Comparison of ENCODE assay signal across 8 cellular contexts in genomic region chrX:123731987-123732678, GRCh38. TPM values are rescaled to one million over a fixed set of nuclear protein-coding genes. Genes with fewer than 3 reads are reported as not detected.
DNase-seq lines count a peak whose midpoint lies in the region; ATAC-seq and TF ChIP-seq lines count a peak whose summit lies in the region.

No MANE protein-coding gene starts in this region.

- DNase-seq in NCI-H510A (lab: John Stamatoyannopoulos, UW) = peak; percentile 0
- no peak for DNase-seq in NCI-H510A treated with DMSO at 0.1 percent for 48 hours (lab: John Stamatoyannopoulos, UW)
- DNase-seq in HEK293T (ENCODE audit: extremely low spot score) = peak; percentile 26
- DNase-seq in Panc1 (ENCODE audit: low read depth, low spot score) = no peak
- DNase-seq in cerebellum (ENCODE audit: low spot score) = peak; percentile 3
- DNase-seq in right lobe of liver = peak; percentile 29 to 61 (median 43)
- DNase-seq in testis = peak; percentile 23
- no peak for DNase-seq in mesenteric fat pad (ENCODE audit: low spot score)

- CTCF ChIA-PET in HEK293T (lab: Yijun Ruan, JAX) = interaction anchor here (0.9 to 1.6 kb wide), 2 partner anchors 45 to 308 kb away, joined by 3 to 4 read pairs; no protein-coding TSS in a partner anchor
- CTCF ChIA-PET in Panc1 (lab: Charles Lee) = interaction anchor here (0.6 kb wide), 1 partner anchor 35 kb away, joined by 4 read pairs; no protein-coding TSS in a partner anchor

- peaks cover 21% of the 10 kb centered on the region for H3K4me1 ChIP-seq in Panc1 (ENCODE audit: control insufficient read depth, insufficient read depth, low read length)
- H3K4me1 ChIP-seq in right lobe of liver = no peaks in the 10 kb centered on the region
- no peaks in the 10 kb centered on the region for H3K4me1 ChIP-seq in testis

- H3K9me3 ChIP-seq in Panc1 (ENCODE audit: control insufficient read depth, insufficient read depth, low read depth, low read length) = no peaks in the 10 kb centered on the region
- H3K9me3 ChIP-seq in right lobe of liver = no peaks in the 10 kb centered on the region
- H3K9me3 ChIP-seq in testis = no peaks in the 10 kb centered on the region

- ATAC-seq in Panc1 = peak; percentile 46
- peak; percentile 67 to 72 (median 69) for ATAC-seq in right lobe of liver

- H3K4me3 ChIP-seq in Panc1 (ENCODE audit: low read depth in 2 of 2, low read length in 2 of 2) = peak overlapping the region; percentile 98
- H3K4me3 ChIP-seq in right lobe of liver = peak overlapping the region; percentile 53 to 79 (median 75)
- H3K4me3 ChIP-seq in testis = peak overlapping the region; percentile 63 to 79

- in situ Hi-C loops in Panc1 (cut with HindIII; ENCODE audit: low pct_unique_long_range_greater_than_20kb, low sequenced_read_pairs) = no loop called here

- TF ChIP-seq CTCF in Panc1 (IDR thresholded peaks at IDR 0.05) = no peak
- no peak for TF ChIP-seq CTCF in right lobe of liver (IDR thresholded peaks at IDR 0.05)
- TF ChIP-seq CTCF in testis (IDR thresholded peaks at IDR 0.05) = no peak

- H3K36me3 ChIP-seq in Panc1 (ENCODE audit: control insufficient read depth, insufficient read depth, low read length) (peaks cover 2% of the 10 kb centered on the region), right lobe of liver (no peaks in the 10 kb centered on the region), testis (ENCODE audit: low read depth, missing control alignments) (no peaks in the 10 kb centered on the region)

- WGBS in right lobe of liver (ENCODE audit: insufficient coverage, low coverage, low lambda C conversion rate, missing lambda C conversion rate) = 24% methylated on average over 31 of the region's 43 CpGs
- 0 to 1% methylated on average over 32 to 43 of the region's 43 CpGs for WGBS in testis, 2 donors

- intact Hi-C loops in Panc1 (cut with micrococcal nuclease; ENCODE audit: unreplicated experiment) (no loop called here), right lobe of liver (cut with DNase I) (no loop called here), testis (cut with DNase I; ENCODE audit: low total_unique reads) (no loop called here)

- BruUV-seq in Panc1 (replicated peaks; lab: Mats Ljungman, UMichigan) = TSS peak; percentile 80

- no peaks in the 10 kb centered on the region for H3K27me3 ChIP-seq in Panc1 (ENCODE audit: control insufficient read depth, insufficient read depth, low read length)
- H3K27me3 ChIP-seq in right lobe of liver = no peaks in the 10 kb centered on the region
- no peaks in the 10 kb centered on the region for H3K27me3 ChIP-seq in testis

- POLR2A ChIA-PET in HEK293T (lab: Yijun Ruan, JAX) = interaction anchor here (0.8 to 2.1 kb wide), 7 partner anchors 11 to 75 kb away, joined by 3 to 10 read pairs (median 3); no protein-coding TSS in a partner anchor
- POLR2A ChIA-PET in Panc1 (lab: Charles Lee) = interaction anchor here (0.6 kb wide), 3 partner anchors 215 to 1216 kb away, joined by 3 to 6 read pairs (median 5); no protein-coding TSS in a partner anchor

- TF ChIP-seq POLR2A in right lobe of liver (IDR thresholded peaks at IDR 0.05) (no peak), testis (IDR thresholded peaks at IDR 0.05) (no peak)

- H3K27ac ChIP-seq in Panc1 (ENCODE audit: low read length) (peak overlapping the region; percentile 97), right lobe of liver (peak overlapping the region; percentile 50 to 69 (median 53)), testis (peak overlapping the region; percentile 85 to 88)

TF ChIP-seq in HEK293T, 16 proteins besides CTCF, POLR2A, EP300 and RAD21:
- no peak for TF ChIP-seq FOXK2 (IDR thresholded peaks at IDR 0.05)
- TF ChIP-seq ARNT (IDR thresholded peaks at IDR 0.05) = no peak
- TF ChIP-seq HDGF (IDR thresholded peaks at IDR 0.05; ENCODE audit: borderline replicate concordance) = no peak
- TF ChIP-seq PKNOX1 (IDR thresholded peaks at IDR 0.05) = no peak
- TF ChIP-seq SP1 (IDR thresholded peaks at IDR 0.05) = no peak
- TF ChIP-seq ELF4 (IDR thresholded peaks at IDR 0.05) = no peak
- TF ChIP-seq BHLHE40 (IDR thresholded peaks at IDR 0.05; ENCODE audit: borderline replicate concordance) = no peak
- no peak; the same call in 1 of the 2 replicates for TF ChIP-seq L3MBTL2 (conservative IDR thresholded peaks at IDR 0.05)
- TF ChIP-seq ZNF384 (IDR thresholded peaks at IDR 0.05) = no peak
- no peak for TF ChIP-seq NFRKB (IDR thresholded peaks at IDR 0.05)
- TF ChIP-seq LEF1 (IDR thresholded peaks at IDR 0.05; ENCODE audit: borderline replicate concordance) = no peak
- no peak for TF ChIP-seq TARDBP (IDR thresholded peaks at IDR 0.05)
- no peak for TF ChIP-seq FOXM1 (IDR thresholded peaks at IDR 0.05; ENCODE audit: borderline replicate concordance)
- TF ChIP-seq FOXA1 (IDR thresholded peaks at IDR 0.05) = no peak
- no peak for TF ChIP-seq CTBP1 (IDR thresholded peaks at IDR 0.05; ENCODE audit: borderline replicate concordance)
- TF ChIP-seq SUZ12 (IDR thresholded peaks at IDR 0.05) = no peak

RNA-seq across cellular contexts. Expression of gene THOC2, which starts 0.7 kb away (rescaled TPM):
- 194 TPM for total RNA-seq in Panc1 (2021; ENCODE audit: unreplicated experiment)
- 72.5 TPM for polyA plus RNA-seq in Panc1 (2012; ENCODE audit: insufficient read length)
- 105 TPM for total RNA-seq in cerebellum
- total RNA-seq in right lobe of liver = 10 to 100 TPM; 24.0 to 39.8 (median 29.6) TPM
- 100 to 1,000 TPM in 1 of 2 donors, 10 to 100 TPM in 1; 80.5 to 103 TPM for total RNA-seq in testis
- 14.4 TPM for polyA plus RNA-seq in testis (ENCODE audit: insufficient read depth, low read depth, low replicate concordance)
- 53.8 TPM for total RNA-seq in mesenteric fat pad

Comparison
In these comparisons a context has a peak if more than half of its experiments do, and no peak if none do; other contexts are left out.
1. DNase-seq: peak in NCI-H510A (single experiment), HEK293T (single experiment), cerebellum (single experiment), right lobe of liver (3 of 3) and testis (single experiment); none in NCI-H510A treated with DMSO at 0.1 percent for 48 hours (single experiment), Panc1 (single experiment) and mesenteric fat pad (single experiment).
2. Peak in every context shown above with its lines, with median percentiles within 50 percentile points of each other: H3K27ac ChIP-seq and H3K4me3 ChIP-seq.